8 cellular contexts compared by ENCODE assay signal in genomic region chr17:13597723-13598347, GRCh38. TPM values are rescaled to one million over a fixed set of nuclear protein-coding genes. Genes with fewer than 3 reads are reported as not detected.
DNase-seq lines count a peak whose midpoint lies in the region; ATAC-seq and TF ChIP-seq lines count a peak whose summit lies in the region.

No MANE protein-coding gene starts in this region.

- intact Hi-C loops in Right ventricle myocardium inferior (cut with DNase I) = loop anchor here (5.0 kb wide), 3 partner anchors 261 to 1329 kb away; no protein-coding TSS in a partner anchor
- intact Hi-C loops in stomach (cut with DNase I; ENCODE audit: low total_unique reads) = loop anchor here (5.0 kb wide), 2 partner anchors 704 to 1324 kb away; partner anchors contain the start of gene HS3ST3B1

- H3K36me3 Mint-ChIP-seq in activated naive CD4-positive, alpha-beta T cell treated with anti-CD3 and anti-CD28 coated beads, Interleukin-2, amount 10 ng/mL, durations not matched to agents 7 days and 5 days = no peaks in the 10 kb centered on the region

- ATAC-seq in Right ventricle myocardium inferior (no peak), GM18867 (IDR thresholded peaks at IDR 0.05; ENCODE audit: unreplicated experiment) (no peak)

- WGBS in stomach, 5 donors = 18 to 22% (median 21%) methylated on average over 3 of the region's 3 CpGs

- no peaks in the 10 kb centered on the region for H3K36me3 ChIP-seq in cardiac muscle cell
- H3K36me3 ChIP-seq in stomach = no peaks in the 10 kb centered on the region

- TF ChIP-seq EP300 in stomach (IDR thresholded peaks at IDR 0.05) = no peak

- peaks cover 48% of the 10 kb centered on the region for H3K27me3 Mint-ChIP-seq in activated naive CD4-positive, alpha-beta T cell treated with anti-CD3 and anti-CD28 coated beads, Interleukin-2, amount 10 ng/mL, durations not matched to agents 7 days and 5 days

- CTCF ChIA-PET in activated naive CD4-positive, alpha-beta T cell treated with anti-CD3 and anti-CD28 coated beads, Interleukin-2, amount 10 ng/mL, durations not matched to agents 7 days and 5 days (lab: Charles Lee) = interaction anchor here (0.5 to 1.7 kb wide), 4 partner anchors 620 to 968 kb away, joined by 3 to 5 read pairs (median 3); no protein-coding TSS in a partner anchor

- H3K27ac ChIP-seq in cardiac muscle cell (no peak overlapping the region), stomach (no peak overlapping the region)

- H3K4me1 Mint-ChIP-seq in activated naive CD4-positive, alpha-beta T cell treated with anti-CD3 and anti-CD28 coated beads, Interleukin-2, amount 10 ng/mL, durations not matched to agents 7 days and 5 days = peaks cover 9% of the 10 kb centered on the region

- H3K4me3 ChIP-seq in cardiac muscle cell = peak overlapping the region; percentile 41
- H3K4me3 ChIP-seq in stomach = no peak overlapping the region

- no peaks in the 10 kb centered on the region for H3K9me3 ChIP-seq in cardiac muscle cell (ENCODE audit: low read depth)
- H3K9me3 ChIP-seq in stomach = no peaks in the 10 kb centered on the region

- H3K9me3 Mint-ChIP-seq in activated naive CD4-positive, alpha-beta T cell treated with anti-CD3 and anti-CD28 coated beads, Interleukin-2, amount 10 ng/mL, durations not matched to agents 7 days and 5 days = no peaks in the 10 kb centered on the region

- DNase-seq in cardiac muscle cell (ENCODE audit: low read depth in 1 of 2, low spot score in 1 of 2) (peak; percentile 67 to 73), Right ventricle myocardium inferior (ENCODE audit: missing footprints) (no peak), NCI-H226 (peak; percentile 34), iPS-NIHi7 (ENCODE audit: extremely low spot score) (peak; percentile 21), stomach (no peak), NCI-H1694 treated with DMSO at 0.1 percent for 48 hours (lab: John Stamatoyannopoulos, UW) (no peak)
- DNase-seq in activated naive CD4-positive, alpha-beta T cell treated with anti-CD3 and anti-CD28 coated beads, Interleukin-2, amount 10 ng/mL, durations not matched to agents 7 days and 5 days = peak; percentile 60

- H3K4me1 ChIP-seq in cardiac muscle cell (ENCODE audit: low read depth) (peaks cover 33% of the 10 kb centered on the region), stomach (peaks cover 15 to 30% (median 21%) of the 10 kb centered on the region in 4 donors)

- no peak overlapping the region for H3K27ac Mint-ChIP-seq in activated naive CD4-positive, alpha-beta T cell treated with anti-CD3 and anti-CD28 coated beads, Interleukin-2, amount 10 ng/mL, durations not matched to agents 7 days and 5 days

- H3K27me3 ChIP-seq in cardiac muscle cell (peaks cover 15% of the 10 kb centered on the region), stomach (peaks cover 16 to 65% (median 34%) of the 10 kb centered on the region in 3 donors)

- TF ChIP-seq POLR2A in stomach (IDR thresholded peaks at IDR 0.05) = no peak

- TF ChIP-seq CTCF in cardiac muscle cell (IDR thresholded peaks at IDR 0.05; ENCODE audit: low read depth, low read length) (peak; percentile 56), stomach (IDR thresholded peaks at IDR 0.05) (peak in 5 of 7 experiments; percentile 16 to 35 (median 24))

- no peak overlapping the region for H3K4me3 Mint-ChIP-seq in activated naive CD4-positive, alpha-beta T cell treated with anti-CD3 and anti-CD28 coated beads, Interleukin-2, amount 10 ng/mL, durations not matched to agents 7 days and 5 days

RNA-seq across cellular contexts. Expression of gene HS3ST3A1, which starts 3.9 kb away (rescaled TPM):
- total RNA-seq in cardiac muscle cell = 15.0 and 20.6 TPM in 2 replicates
- polyA plus RNA-seq in cardiac muscle cell = 8.2 and 17.3 TPM in 2 replicates
- total RNA-seq in Right ventricle myocardium inferior = 0.57 TPM
- total RNA-seq in stomach = 10 to 100 TPM in 1 of 5 donors, 1 to 10 TPM in 3, not detected in 1; 1.8 to 10.7 (median 5.8) TPM
- polyA plus RNA-seq in stomach = 1 to 10 TPM in 1 of 3 donors, under 1 TPM in 2; 0.56 to 1.1 (median 0.63) TPM

Comparison
In these comparisons a context has a peak if more than half of its experiments do, and no peak if none do; other contexts are left out.
1. DNase-seq: peak in cardiac muscle cell (2 of 2), NCI-H226 (single experiment), activated naive CD4-positive, alpha-beta T cell treated with anti-CD3 and anti-CD28 coated beads, Interleukin-2, amount 10 ng/mL, durations not matched to agents 7 days and 5 days (single experiment) and iPS-NIHi7 (single experiment); none in Right ventricle myocardium inferior (single experiment), stomach (single experiment) and NCI-H1694 treated with DMSO at 0.1 percent for 48 hours (single experiment).